Comparison of ENCODE assay signal across 2 cellular contexts in the genomic region with DNA sequence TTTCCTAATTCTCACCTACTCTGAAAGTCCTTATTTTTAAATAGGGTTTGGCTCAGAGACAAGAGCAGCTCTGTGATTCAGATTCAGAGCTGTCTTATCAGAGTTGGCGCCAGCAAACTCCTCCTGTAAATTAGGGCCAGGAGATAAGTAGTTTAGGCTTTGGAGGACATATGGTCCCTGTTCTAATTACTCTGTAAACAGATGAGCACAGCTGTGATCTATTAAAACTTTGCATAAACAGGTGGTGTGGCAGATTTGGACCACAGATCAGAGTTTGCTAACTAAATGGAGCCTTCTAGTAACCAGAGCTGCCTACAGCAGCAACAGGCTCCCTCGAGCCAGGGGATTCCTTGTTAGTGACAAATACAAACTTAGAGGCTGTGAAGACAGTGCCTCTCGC.
A peak's percentile ranks its signal among the peaks of the same experiment; 100 is the strongest.
TF ChIP-seq lines count a peak whose summit lies in the region.

No MANE protein-coding gene starts in this region.

TF ChIP-seq in IMR-90, 13 proteins besides CTCF, POLR2A, EP300 and RAD21:
- TF ChIP-seq RFX5 (IDR thresholded peaks at IDR 0.05; ENCODE audit: low read depth, low read length) (no peak), CHD1 (IDR thresholded peaks at IDR 0.05; ENCODE audit: low read depth, low read length) (no peak)

TF ChIP-seq in K562, 482 proteins besides CTCF, POLR2A, EP300 and RAD21 (continues in another document):
- no peak for TF ChIP-seq ILK (tag; IDR thresholded peaks at IDR 0.05; ENCODE audit: borderline replicate concordance, low read depth)
- TF ChIP-seq CCAR2 (IDR thresholded peaks at IDR 0.05; ENCODE audit: low read depth, low read length) = no peak
- TF ChIP-seq RCOR1 (IDR thresholded peaks at IDR 0.05; ENCODE audit: borderline replicate concordance in 1 of 2, low read depth in 2 of 2, low read length in 2 of 2) = peak; percentile 95 to 100
- TF ChIP-seq UBTF (IDR thresholded peaks at IDR 0.05; ENCODE audit: borderline replicate concordance in 1 of 2, low read depth in 2 of 2, low read length in 2 of 2) = 0 out of 4 replicates have a peak, but pooled peaks of 1 of the 2 experiments have one; percentile 40
- peak; percentile 62; the same call in 1 of the 2 replicates for TF ChIP-seq HMGXB4 (CRISPR knock-in tag; IDR thresholded peaks at IDR 0.05)
- TF ChIP-seq, protein P1, sequence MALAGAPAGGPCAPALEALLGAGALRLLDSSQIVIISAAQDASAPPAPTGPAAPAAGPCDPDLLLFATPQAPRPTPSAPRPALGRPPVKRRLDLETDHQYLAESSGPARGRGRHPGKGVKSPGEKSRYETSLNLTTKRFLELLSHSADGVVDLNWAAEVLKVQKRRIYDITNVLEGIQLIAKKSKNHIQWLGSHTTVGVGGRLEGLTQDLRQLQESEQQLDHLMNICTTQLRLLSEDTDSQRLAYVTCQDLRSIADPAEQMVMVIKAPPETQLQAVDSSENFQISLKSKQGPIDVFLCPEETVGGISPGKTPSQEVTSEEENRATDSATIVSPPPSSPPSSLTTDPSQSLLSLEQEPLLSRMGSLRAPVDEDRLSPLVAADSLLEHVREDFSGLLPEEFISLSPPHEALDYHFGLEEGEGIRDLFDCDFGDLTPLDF (CRISPR knock-in tag; IDR thresholded peaks at IDR 0.05) = peak; percentile 20; the same call in 1 of the 2 replicates
- TF ChIP-seq, protein P2, sequence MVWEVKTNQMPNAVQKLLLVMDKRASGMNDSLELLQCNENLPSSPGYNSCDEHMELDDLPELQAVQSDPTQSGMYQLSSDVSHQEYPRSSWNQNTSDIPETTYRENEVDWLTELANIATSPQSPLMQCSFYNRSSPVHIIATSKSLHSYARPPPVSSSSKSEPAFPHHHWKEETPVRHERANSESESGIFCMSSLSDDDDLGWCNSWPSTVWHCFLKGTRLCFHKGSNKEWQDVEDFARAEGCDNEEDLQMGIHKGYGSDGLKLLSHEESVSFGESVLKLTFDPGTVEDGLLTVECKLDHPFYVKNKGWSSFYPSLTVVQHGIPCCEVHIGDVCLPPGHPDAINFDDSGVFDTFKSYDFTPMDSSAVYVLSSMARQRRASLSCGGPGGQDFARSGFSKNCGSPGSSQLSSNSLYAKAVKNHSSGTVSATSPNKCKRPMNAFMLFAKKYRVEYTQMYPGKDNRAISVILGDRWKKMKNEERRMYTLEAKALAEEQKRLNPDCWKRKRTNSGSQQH (CRISPR knock-in tag; IDR thresholded peaks at IDR 0.05) = no peak
- TF ChIP-seq, protein P3, sequence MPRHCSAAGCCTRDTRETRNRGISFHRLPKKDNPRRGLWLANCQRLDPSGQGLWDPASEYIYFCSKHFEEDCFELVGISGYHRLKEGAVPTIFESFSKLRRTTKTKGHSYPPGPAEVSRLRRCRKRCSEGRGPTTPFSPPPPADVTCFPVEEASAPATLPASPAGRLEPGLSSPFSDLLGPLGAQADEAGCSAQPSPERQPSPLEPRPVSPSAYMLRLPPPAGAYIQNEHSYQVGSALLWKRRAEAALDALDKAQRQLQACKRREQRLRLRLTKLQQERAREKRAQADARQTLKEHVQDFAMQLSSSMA (CRISPR knock-in tag; IDR thresholded peaks at IDR 0.05) = no peak
- peak; percentile 71; the same call in 1 of the 2 replicates for TF ChIP-seq JUND (IDR thresholded peaks at IDR 0.05; ENCODE audit: borderline replicate concordance, low read depth, low read length)
- no peak for TF ChIP-seq JUND (tag; IDR thresholded peaks at IDR 0.05; ENCODE audit: borderline replicate concordance, low read depth, low read length)
- peak; percentile 19 for TF ChIP-seq BHLHE40 (IDR thresholded peaks at IDR 0.05; ENCODE audit: low read length)
- no peak for TF ChIP-seq ZNF740 (CRISPR knock-in tag; IDR thresholded peaks at IDR 0.05)
- TF ChIP-seq ZNF740 (tag; IDR thresholded peaks at IDR 0.05) = no peak
- TF ChIP-seq, protein P4, sequence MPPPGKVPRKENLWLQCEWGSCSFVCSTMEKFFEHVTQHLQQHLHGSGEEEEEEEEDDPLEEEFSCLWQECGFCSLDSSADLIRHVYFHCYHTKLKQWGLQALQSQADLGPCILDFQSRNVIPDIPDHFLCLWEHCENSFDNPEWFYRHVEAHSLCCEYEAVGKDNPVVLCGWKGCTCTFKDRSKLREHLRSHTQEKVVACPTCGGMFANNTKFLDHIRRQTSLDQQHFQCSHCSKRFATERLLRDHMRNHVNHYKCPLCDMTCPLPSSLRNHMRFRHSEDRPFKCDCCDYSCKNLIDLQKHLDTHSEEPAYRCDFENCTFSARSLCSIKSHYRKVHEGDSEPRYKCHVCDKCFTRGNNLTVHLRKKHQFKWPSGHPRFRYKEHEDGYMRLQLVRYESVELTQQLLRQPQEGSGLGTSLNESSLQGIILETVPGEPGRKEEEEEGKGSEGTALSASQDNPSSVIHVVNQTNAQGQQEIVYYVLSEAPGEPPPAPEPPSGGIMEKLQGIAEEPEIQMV (tag; conservative IDR thresholded peaks at IDR 0.05; ENCODE audit: low read depth) = no peak
- TF ChIP-seq ZNF696 (CRISPR knock-in tag; conservative IDR thresholded peaks at IDR 0.05) = no peak
- TF ChIP-seq MEF2D (tag; conservative IDR thresholded peaks at IDR 0.05; ENCODE audit: low read depth) = no peak
- TF ChIP-seq SNRNP70 (optimal IDR thresholded peaks at IDR 0.05; ENCODE audit: low read depth, low read length) = no peak
- TF ChIP-seq ZNF316 (IDR thresholded peaks at IDR 0.05) = no peak
- peak; percentile 35 to 82; a peak in 2 of 4 replicates for TF ChIP-seq TBL1XR1 (IDR thresholded peaks at IDR 0.05; ENCODE audit: low read length in 2 of 2)
- peak; percentile 63; the same call in 1 of the 2 replicates for TF ChIP-seq STAT6 (CRISPR knock-in tag; IDR thresholded peaks at IDR 0.05)
- no peak for TF ChIP-seq MGA (IDR thresholded peaks at IDR 0.05)
- no peak for TF ChIP-seq HCFC1 (IDR thresholded peaks at IDR 0.05; ENCODE audit: low read depth, low read length)
